Comparison of ENCODE assay signal across 32 cellular contexts in the genomic region with DNA sequence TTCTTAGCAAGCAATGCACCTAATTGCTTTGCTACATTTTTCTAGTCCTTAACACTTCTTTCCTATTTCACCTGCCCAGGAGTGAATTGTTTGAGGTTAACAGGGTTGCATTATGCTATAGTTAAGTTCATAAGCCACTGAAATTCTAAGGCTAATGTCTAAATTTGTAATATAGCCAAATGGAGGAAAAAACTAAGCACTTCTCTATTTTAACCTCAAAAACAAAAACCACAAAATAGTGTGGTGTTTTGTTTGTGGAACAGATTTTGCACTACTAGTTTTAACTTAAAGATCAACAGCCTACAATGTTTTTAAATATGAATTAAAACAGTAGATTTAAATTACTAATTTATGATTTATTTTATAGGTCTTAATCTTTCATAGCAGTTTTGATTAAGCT. TPM values are rescaled to one million over a fixed set of nuclear protein-coding genes. Genes with fewer than 3 reads are reported as not detected.
DNase-seq lines count a peak whose midpoint lies in the region; TF ChIP-seq lines count a peak whose summit lies in the region.
"Had no signal": no experiment of that assay in that cellular context is flagged by ENCODE, and none has a peak within 500 bp of the region (broad histone marks: within the 10 kb centered on the region; RNA-seq: fewer than 3 reads in every experiment).

No MANE protein-coding gene starts in this region.

- peaks cover 33% of the 10 kb centered on the region for H3K4me1 Mint-ChIP-seq in glutamatergic neuron (ENCODE audit: low read depth, unreplicated experiment)

- H3K4me2 ChIP-seq in BLaER1 (0 out of 2 replicates have a peak overlapping the region, but pooled peaks have one; percentile 17), KMS-11 (peak overlapping the region; percentile 80), SU-DHL-6 (ENCODE audit: low read depth, low read length, poor library complexity, severe bottlenecking) (peak overlapping the region; percentile 34)

- H3K79me2 ChIP-seq in KMS-11 (ENCODE audit: insufficient read depth, low read depth): peaks cover 58% of the 10 kb centered on the region
- peaks cover 90% of the 10 kb centered on the region for H3K79me2 ChIP-seq in SU-DHL-6 (ENCODE audit: insufficient read depth, low read length)

- H4K20me1 ChIP-seq in BLaER1 (peaks cover 76% of the 10 kb centered on the region), KMS-11 (ENCODE audit: insufficient read depth) (no peaks in the 10 kb centered on the region), SU-DHL-6 (ENCODE audit: low read depth, low read length) (peaks cover 7% of the 10 kb centered on the region; the same call in 1 of the 2 replicates)

- H3K27ac Mint-ChIP-seq in glutamatergic neuron (ENCODE audit: unreplicated experiment): peak overlapping the region; percentile 34
- H3K27ac Mint-ChIP-seq: activated naive CD8-positive, alpha-beta T cell treated with anti-CD3 and anti-CD28 coated beads, Interleukin-2, amount 10 ng/mL, durations not matched to agents 7 days and 5 days had no signal

- TF ChIP-seq CTCF in KMS-11 (conservative IDR thresholded peaks at IDR 0.05; ENCODE audit: low read depth, low read length) (no peak), SU-DHL-6 (IDR thresholded peaks at IDR 0.05; ENCODE audit: insufficient read depth, low read length, poor library complexity, severe bottlenecking) (no peak), glutamatergic neuron (IDR thresholded peaks at IDR 0.05; ENCODE audit: partially characterized antibody, unreplicated experiment) (no peak), coronary artery (IDR thresholded peaks at IDR 0.05) (no peak)

- no peak for DNase-seq in glutamatergic neuron
- no peak for DNase-seq in activated T-cell treated with anti-CD3 and anti-CD28 coated beads for 4 hours
- DNase-seq in coronary artery (ENCODE audit: low spot score): no peak
- DNase-seq in hippocampal formation (lab: John Stamatoyannopoulos, UW): no peak
- DNase-seq in NCI-H446 treated with DMSO at 0.1 percent for 48 hours (lab: John Stamatoyannopoulos, UW): no peak
- DNase-seq: ACHN; activated CD4-positive, alpha-beta T cell treated with anti-CD3 and anti-CD28 coated beads for 48 hours; activated CD8-positive, alpha-beta memory T cell treated with anti-CD3 and anti-CD28 coated beads for 24 hours; activated gamma-delta T cell treated with Interleukin-2 at 50 U/mL for 16 hours; activated naive CD8-positive, alpha-beta T cell treated with anti-CD3 and anti-CD28 coated beads, Interleukin-2, amount 10 ng/mL, durations not matched to agents 7 days and 5 days; activated T-cell treated with anti-CD3 and anti-CD28 coated beads, Interleukin-2, amount 50 U/mL, for 1 hour; aorta; BE2C; colonic mucosa; COR-L47; effector memory CD4-positive, alpha-beta T cell; foreskin keratinocyte; lower lobe of right lung; mucosa of descending colon; NCI-H1930; NCI-H2171 treated with DMSO at 0.1 percent for 48 hours; NCI-H524; SIG-M5; stimulated activated CD4-positive, alpha-beta T cell treated with anti-CD3 and anti-CD28 coated beads, Interleukin-4, amount 100 ng/mL, for 1 hour; T1000; transverse colon had no signal

- peaks cover 6% of the 10 kb centered on the region for H3K27me3 Mint-ChIP-seq in glutamatergic neuron (ENCODE audit: unreplicated experiment)
- H3K27me3 Mint-ChIP-seq: activated naive CD8-positive, alpha-beta T cell treated with anti-CD3 and anti-CD28 coated beads, Interleukin-2, amount 10 ng/mL, durations not matched to agents 7 days and 5 days; natural killer cell treated with Interleukin-12 subunit alpha and Interleukin-12 subunit beta and Interleukin-15 and Interleukin-18, amount 100 ng/mL, for 72 hours had no signal

- no peaks in the 10 kb centered on the region for H3K36me3 Mint-ChIP-seq in glutamatergic neuron (ENCODE audit: unreplicated experiment)

- H3K9ac ChIP-seq in BLaER1: no peak overlapping the region
- H3K9ac ChIP-seq in KMS-11: no peak overlapping the region; the same call in 1 of the 2 replicates
- no peak overlapping the region for H3K9ac ChIP-seq in SU-DHL-6 (ENCODE audit: low read length)

- no peak overlapping the region for H3K4me3 Mint-ChIP-seq in glutamatergic neuron (ENCODE audit: unreplicated experiment)
- H3K4me3 Mint-ChIP-seq: activated naive CD8-positive, alpha-beta T cell treated with anti-CD3 and anti-CD28 coated beads, Interleukin-2, amount 10 ng/mL, durations not matched to agents 7 days and 5 days; natural killer cell treated with Interleukin-12 subunit alpha and Interleukin-12 subunit beta and Interleukin-15 and Interleukin-18, amount 100 ng/mL, for 72 hours had no signal

- peaks cover 26% of the 10 kb centered on the region for H3F3A ChIP-seq in SU-DHL-6 (ENCODE audit: insufficient read depth)

- no peak overlapping the region for H2AFZ ChIP-seq in KMS-11 (ENCODE audit: low read depth)
- no peak overlapping the region for H2AFZ ChIP-seq in SU-DHL-6 (ENCODE audit: low read depth, low read length, severe bottlenecking)

- peaks cover 58% of the 10 kb centered on the region for H3K36me3 ChIP-seq in BLaER1
- H3K36me3 ChIP-seq in KMS-11 (ENCODE audit: insufficient read depth): peaks cover 6% of the 10 kb centered on the region
- peaks cover 50% of the 10 kb centered on the region for H3K36me3 ChIP-seq in SU-DHL-6 (ENCODE audit: low read length)
- H3K36me3 ChIP-seq: colonic mucosa had no signal

- no peak overlapping the region for H3K27ac ChIP-seq in BLaER1
- H3K27ac ChIP-seq in KMS-11: peak overlapping the region; percentile 8; the same call in 1 of the 2 replicates
- H3K27ac ChIP-seq in SU-DHL-6 (ENCODE audit: low read depth, low read length): peak overlapping the region; percentile 7; the same call in 1 of the 2 replicates
- H3K27ac ChIP-seq in coronary artery: no peak overlapping the region
- H3K27ac ChIP-seq: colonic mucosa, esophagus muscularis mucosa, foreskin keratinocyte, lower lobe of right lung, transverse colon, VCaP had no signal

- peaks cover 37% of the 10 kb centered on the region for H3K4me1 ChIP-seq in BLaER1
- peaks cover 69% of the 10 kb centered on the region for H3K4me1 ChIP-seq in KMS-11 (ENCODE audit: low read depth, poor library complexity, severe bottlenecking)

- H3K27me3 ChIP-seq in BLaER1: no peaks in the 10 kb centered on the region
- H3K27me3 ChIP-seq in KMS-11 (ENCODE audit: insufficient read depth, low read depth): no peaks in the 10 kb centered on the region
- H3K27me3 ChIP-seq in SU-DHL-6 (ENCODE audit: low read length): no peaks in the 10 kb centered on the region
- H3K27me3 ChIP-seq: BE2C, colonic mucosa, esophagus muscularis mucosa, foreskin keratinocyte, transverse colon had no signal

- H3K4me3 ChIP-seq in BLaER1 (no peak overlapping the region), KMS-11 (IDR thresholded peaks at IDR 0.05; ENCODE audit: insufficient read depth, low read depth, low read length) (no peak overlapping the region), SU-DHL-6 (ENCODE audit: insufficient read depth, low read length, poor library complexity, severe bottlenecking) (no peak overlapping the region), coronary artery (no peak overlapping the region)
- H3K4me3 ChIP-seq: colonic mucosa, esophagus muscularis mucosa, lower lobe of right lung, mucosa of descending colon, transverse colon had no signal

- peaks cover 6% of the 10 kb centered on the region for H3K9me3 Mint-ChIP-seq in glutamatergic neuron (ENCODE audit: unreplicated experiment)
- H3K9me3 Mint-ChIP-seq: activated naive CD8-positive, alpha-beta T cell treated with anti-CD3 and anti-CD28 coated beads, Interleukin-2, amount 10 ng/mL, durations not matched to agents 7 days and 5 days; natural killer cell treated with Interleukin-12 subunit alpha and Interleukin-12 subunit beta and Interleukin-15 and Interleukin-18, amount 100 ng/mL, for 72 hours had no signal

- no peaks in the 10 kb centered on the region for H3K9me3 ChIP-seq in BLaER1
- H3K9me3 ChIP-seq in SU-DHL-6 (ENCODE audit: insufficient read depth, low read length): no peaks in the 10 kb centered on the region
- H3K9me3 ChIP-seq: BE2C, colonic mucosa, esophagus muscularis mucosa, lower lobe of right lung, mucosa of descending colon, transverse colon had no signal

- H3K9me2 ChIP-seq in SU-DHL-6 (replicated peaks; ENCODE audit: insufficient read depth, low read length): no peaks in the 10 kb centered on the region

RNA-seq across cellular contexts. Expression of gene ATOSA, which starts 5.5 kb away (rescaled TPM):
- total RNA-seq in glutamatergic neuron (ENCODE audit: unreplicated experiment): 37.8 TPM

Comparison
In these comparisons a context has a peak if more than half of its experiments do, and no peak if none do; other contexts are left out.
1. H3K27ac ChIP-seq: peak in KMS-11 (single experiment) and SU-DHL-6 (single experiment); none in BLaER1 (single experiment) and coronary artery (0 of 2).
2. H3K4me2 ChIP-seq: peak in every context shown above with its lines; median percentile 80 in KMS-11; 34 in SU-DHL-6; 17 in BLaER1.